ENCODE assay signal across 8 cellular contexts in the genomic region with DNA sequence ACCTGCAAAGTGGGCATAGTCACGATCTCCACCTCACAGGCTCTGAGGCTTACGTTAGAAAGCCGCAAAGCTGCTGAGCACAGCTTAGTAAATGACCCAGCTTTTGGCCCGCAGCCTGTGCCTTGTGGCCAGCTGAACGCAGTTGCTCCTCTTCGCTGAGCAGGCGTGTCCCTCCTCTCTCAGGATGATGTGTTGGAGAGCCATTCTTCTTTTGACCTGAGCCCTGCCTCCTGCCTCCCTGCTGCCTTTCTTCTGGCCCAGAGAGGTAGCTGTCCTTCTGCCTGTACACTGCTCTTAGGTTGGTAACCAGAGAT. TPM values are rescaled to one million over a fixed set of nuclear protein-coding genes. Genes with fewer than 3 reads are reported as not detected.
DNase-seq lines count a peak whose midpoint lies in the region; ATAC-seq and TF ChIP-seq lines count a peak whose summit lies in the region.

No MANE protein-coding gene starts in this region.

- intact Hi-C loops in head of caudate nucleus (cut with DNase I) (no loop called here), posterior cingulate gyrus (cut with DNase I) (loop anchor here (2.0 kb wide), 1 partner anchor 33 kb away; no protein-coding TSS in a partner anchor)

- no peak overlapping the region for H3K4me3 ChIP-seq in CD4-positive, CD25-positive, alpha-beta regulatory T cell (ENCODE audit: low read depth, low read length)

- no peaks in the 10 kb centered on the region for H3K9me3 Mint-ChIP-seq in CD4-positive, CD25-positive, alpha-beta regulatory T cell

- peaks cover 30% of the 10 kb centered on the region for H3K36me3 ChIP-seq in CD4-positive, CD25-positive, alpha-beta regulatory T cell (ENCODE audit: control insufficient read depth, insufficient read depth, low read length)

- DNase-seq in CD4-positive, CD25-positive, alpha-beta regulatory T cell: no peak
- DNase-seq in T-helper 17 cell (no peak), head of caudate nucleus (peak in 29 of 42 donors; percentile 24 to 76 (median 50)), posterior cingulate gyrus (peak in 6 of 10 donors; percentile 39 to 93 (median 46)), amniotic stem cell (lab: John Stamatoyannopoulos, UW) (no peak), DMS 273 treated with DMSO at 0.1 percent for 48 hours (lab: John Stamatoyannopoulos, UW) (no peak), GM20000 (ENCODE audit: low spot score) (no peak)
- DNase-seq in effector CD8-positive, alpha-beta T cell (lab: John Stamatoyannopoulos, UW): no peak

- peak overlapping the region; percentile 55 to 92 (median 77) for H3K27ac Mint-ChIP-seq in CD4-positive, CD25-positive, alpha-beta regulatory T cell
- H3K27ac Mint-ChIP-seq in T-helper 17 cell: peak overlapping the region; percentile 75

- H3K9me3 ChIP-seq in CD4-positive, CD25-positive, alpha-beta regulatory T cell (ENCODE audit: control insufficient read depth in 2 of 2, low read length in 2 of 2): no peaks in the 10 kb centered on the region
- H3K9me3 ChIP-seq in T-helper 17 cell (ENCODE audit: control insufficient read depth, low read length, poor library complexity, severe bottlenecking): no peaks in the 10 kb centered on the region

- H3K27me3 Mint-ChIP-seq in CD4-positive, CD25-positive, alpha-beta regulatory T cell: no peaks in the 10 kb centered on the region
- no peaks in the 10 kb centered on the region for H3K27me3 Mint-ChIP-seq in T-helper 17 cell

- no peaks in the 10 kb centered on the region for H3K27me3 ChIP-seq in CD4-positive, CD25-positive, alpha-beta regulatory T cell (ENCODE audit: control insufficient read depth, insufficient read depth, low read length)

- no peak for TF ChIP-seq CTCF in GM20000 (IDR thresholded peaks at IDR 0.05; ENCODE audit: extremely low read depth, missing control alignments)

- H3K4me1 ChIP-seq in CD4-positive, CD25-positive, alpha-beta regulatory T cell (ENCODE audit: control insufficient read depth, insufficient read depth, low read length, poor library complexity, severe bottlenecking): peaks cover 24% of the 10 kb centered on the region

- no peak for ATAC-seq in CD4-positive, CD25-positive, alpha-beta regulatory T cell (ENCODE audit: low read depth in 2 of 2)
- no peak for ATAC-seq in T-helper 17 cell

- H3K4me1 Mint-ChIP-seq in CD4-positive, CD25-positive, alpha-beta regulatory T cell: peaks cover 0 to 47% (median 29%) of the 10 kb centered on the region in 4 donors
- H3K4me1 Mint-ChIP-seq in T-helper 17 cell: peaks cover 33% of the 10 kb centered on the region

- H3K4me3 Mint-ChIP-seq in CD4-positive, CD25-positive, alpha-beta regulatory T cell: peak overlapping the region in 1 of 4 donors; percentile 25
- peak overlapping the region; percentile 73 for H3K4me3 Mint-ChIP-seq in T-helper 17 cell

- H3K36me3 Mint-ChIP-seq in CD4-positive, CD25-positive, alpha-beta regulatory T cell: peaks cover 8% of the 10 kb centered on the region
- H3K36me3 Mint-ChIP-seq in T-helper 17 cell (ENCODE audit: low read depth): no peaks in the 10 kb centered on the region

- H3K27ac ChIP-seq in CD4-positive, CD25-positive, alpha-beta regulatory T cell (ENCODE audit: insufficient read depth, low read length, poor library complexity, severe bottlenecking): peak overlapping the region; percentile 2

RNA-seq across cellular contexts. Expression of a gene that starts 47.6 kb away (rescaled TPM):
- 7.7 TPM for total RNA-seq in CD4-positive, CD25-positive, alpha-beta regulatory T cell
- polyA plus RNA-seq in CD4-positive, CD25-positive, alpha-beta regulatory T cell: not detected
- total RNA-seq in T-helper 17 cell: 100 to 1,000 TPM in 1 of 2 donors, 1 to 10 TPM in 1; 3.4 to 125 TPM

Comparison
In these comparisons a context has a peak if more than half of its experiments do, and no peak if none do; other contexts are left out.
1. DNase-seq: peak in head of caudate nucleus (29 of 42) and posterior cingulate gyrus (6 of 10); none in CD4-positive, CD25-positive, alpha-beta regulatory T cell (0 of 3), T-helper 17 cell (0 of 3), effector CD8-positive, alpha-beta T cell (single experiment), amniotic stem cell (single experiment), DMS 273 treated with DMSO at 0.1 percent for 48 hours (single experiment) and GM20000 (single experiment).